ENCODE assay signal across 1 cellular context in genomic region chr17:50707296-50708049, GRCh38.
TF ChIP-seq lines count a peak whose summit lies in the region.

Gene ANKRD40, minus strand, starts transcription at chr17:50707914. Its CDS starts 260 bp downstream, at chr17:50707654.

TF ChIP-seq in A549, 52 proteins besides CTCF, POLR2A, EP300 and RAD21 (continued from another document):
- TF ChIP-seq MAX (IDR thresholded peaks at IDR 0.05): peak; percentile 96
- no peak for TF ChIP-seq NR3C1 (IDR thresholded peaks at IDR 0.05)
- peak; percentile 83 for TF ChIP-seq HOXB5 (CRISPR knock-in tag; IDR thresholded peaks at IDR 0.05)
- TF ChIP-seq, protein P1, sequence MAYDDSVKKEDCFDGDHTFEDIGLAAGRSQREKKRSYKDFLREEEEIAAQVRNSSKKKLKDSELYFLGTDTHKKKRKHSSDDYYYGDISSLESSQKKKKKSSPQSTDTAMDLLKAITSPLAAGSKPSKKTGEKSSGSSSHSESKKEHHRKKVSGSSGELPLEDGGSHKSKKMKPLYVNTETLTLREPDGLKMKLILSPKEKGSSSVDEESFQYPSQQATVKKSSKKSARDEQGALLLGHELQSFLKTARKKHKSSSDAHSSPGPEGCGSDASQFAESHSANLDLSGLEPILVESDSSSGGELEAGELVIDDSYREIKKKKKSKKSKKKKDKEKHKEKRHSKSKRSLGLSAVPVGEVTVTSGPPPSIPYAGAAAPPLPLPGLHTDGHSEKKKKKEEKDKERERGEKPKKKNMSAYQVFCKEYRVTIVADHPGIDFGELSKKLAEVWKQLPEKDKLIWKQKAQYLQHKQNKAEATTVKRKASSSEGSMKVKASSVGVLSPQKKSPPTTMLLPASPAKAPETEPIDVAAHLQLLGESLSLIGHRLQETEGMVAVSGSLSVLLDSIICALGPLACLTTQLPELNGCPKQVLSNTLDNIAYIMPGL (CRISPR knock-in tag; IDR thresholded peaks at IDR 0.05; ENCODE audit: borderline replicate concordance): peak; percentile 86
- no peak for TF ChIP-seq NPAS2 (CRISPR knock-in tag; IDR thresholded peaks at IDR 0.05; ENCODE audit: borderline replicate concordance)
- TF ChIP-seq REST (IDR thresholded peaks at IDR 0.05): no peak; the same call in 1 of the 2 replicates
- TF ChIP-seq RFX5 (IDR thresholded peaks at IDR 0.05): peak; percentile 52; the same call in 1 of the 2 replicates
- TF ChIP-seq, protein P2, sequence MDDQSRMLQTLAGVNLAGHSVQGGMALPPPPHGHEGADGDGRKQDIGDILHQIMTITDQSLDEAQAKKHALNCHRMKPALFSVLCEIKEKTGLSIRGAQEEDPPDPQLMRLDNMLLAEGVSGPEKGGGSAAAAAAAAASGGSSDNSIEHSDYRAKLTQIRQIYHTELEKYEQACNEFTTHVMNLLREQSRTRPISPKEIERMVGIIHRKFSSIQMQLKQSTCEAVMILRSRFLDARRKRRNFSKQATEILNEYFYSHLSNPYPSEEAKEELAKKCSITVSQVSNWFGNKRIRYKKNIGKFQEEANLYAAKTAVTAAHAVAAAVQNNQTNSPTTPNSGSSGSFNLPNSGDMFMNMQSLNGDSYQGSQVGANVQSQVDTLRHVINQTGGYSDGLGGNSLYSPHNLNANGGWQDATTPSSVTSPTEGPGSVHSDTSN (IDR thresholded peaks at IDR 0.05): peak; percentile 55; the same call in 1 of the 2 replicates
- no peak; the same call in 1 of the 2 replicates for TF ChIP-seq RNF2 (IDR thresholded peaks at IDR 0.05; ENCODE audit: borderline replicate concordance, low read depth)
- no peak for TF ChIP-seq NFE2L2 (conservative IDR thresholded peaks at IDR 0.05; ENCODE audit: low read length)
- no peak for TF ChIP-seq ELK1 (IDR thresholded peaks at IDR 0.05; ENCODE audit: low read depth, low read length)
- peak; percentile 77 for TF ChIP-seq MAFK (IDR thresholded peaks at IDR 0.05; ENCODE audit: partially characterized antibody)
- peak; percentile 93 for TF ChIP-seq MYC (IDR thresholded peaks at IDR 0.05; ENCODE audit: borderline replicate concordance, low read length)
- TF ChIP-seq CBX2 (IDR thresholded peaks at IDR 0.05; ENCODE audit: borderline replicate concordance, low read depth): no peak
- no peak; the same call in 1 of the 2 replicates for TF ChIP-seq ZSCAN20 (CRISPR knock-in tag; IDR thresholded peaks at IDR 0.05)
- peak; percentile 82; the same call in 1 of the 2 replicates for TF ChIP-seq FOXS1 (CRISPR knock-in tag; IDR thresholded peaks at IDR 0.05)
- no peak for TF ChIP-seq HDAC2 (IDR thresholded peaks at IDR 0.05)
- TF ChIP-seq EHMT2 (IDR thresholded peaks at IDR 0.05; ENCODE audit: low read depth): no peak
- TF ChIP-seq CBX8 (IDR thresholded peaks at IDR 0.05): no peak
- peak; percentile 39; the same call in 1 of the 2 replicates for TF ChIP-seq HES2 (IDR thresholded peaks at IDR 0.05)
- TF ChIP-seq HOXA7 (CRISPR knock-in tag; IDR thresholded peaks at IDR 0.05): peak; percentile 93
- TF ChIP-seq USF2 (IDR thresholded peaks at IDR 0.05): peak; percentile 80
- TF ChIP-seq ATOH8 (CRISPR knock-in tag; IDR thresholded peaks at IDR 0.05; ENCODE audit: low read depth): peak; percentile 90; the same call in 1 of the 2 replicates
